25 cellular contexts compared by ENCODE assay signal in genomic region chr15:92418864-92419263, GRCh38. TPM values are rescaled to one million over a fixed set of nuclear protein-coding genes. Genes with fewer than 3 reads are reported as not detected.
A peak's percentile ranks its signal among the peaks of the same experiment; 100 is the strongest.
DNase-seq lines count a peak whose midpoint lies in the region; ATAC-seq and TF ChIP-seq lines count a peak whose summit lies in the region.
"Had no signal": no experiment of that assay in that cellular context is flagged by ENCODE, and none has a peak within 500 bp of the region (broad histone marks: within the 10 kb centered on the region; RNA-seq: fewer than 3 reads in every experiment).

No MANE protein-coding gene starts in this region.

- no peak for TF ChIP-seq POLR2A in HCT116 (IDR thresholded peaks at IDR 0.05; ENCODE audit: borderline replicate concordance, extremely low read depth, insufficient read depth, insufficient read length)

- H2AFZ ChIP-seq in HCT116 (ENCODE audit: low read depth, low read length, poor library complexity, severe bottlenecking) (no peak overlapping the region), neural cell (ENCODE audit: low read depth, low read length) (no peak overlapping the region)
- H2AFZ ChIP-seq: PC-9 had no signal

- H3K9me2 ChIP-seq in HCT116 (ENCODE audit: insufficient read depth) (no peaks in the 10 kb centered on the region), neural cell (ENCODE audit: insufficient read depth, low read length) (no peaks in the 10 kb centered on the region)

- H3K9me3 ChIP-seq in A673 (ENCODE audit: low read depth, low read length, poor library complexity, severe bottlenecking): no peaks in the 10 kb centered on the region
- H3K9me3 ChIP-seq in HCT116 (ENCODE audit: control insufficient read depth in 1 of 2, insufficient read depth in 1 of 2, low read depth in 1 of 2, low read length in 2 of 2): no peaks in the 10 kb centered on the region
- H3K9me3 ChIP-seq in endodermal cell (ENCODE audit: control insufficient read depth, low read length): no peaks in the 10 kb centered on the region
- no peaks in the 10 kb centered on the region for H3K9me3 ChIP-seq in neural cell (ENCODE audit: low read length)
- H3K9me3 ChIP-seq: HAP-1, SJCRH30 had no signal

- H3F3A ChIP-seq in neural cell (ENCODE audit: insufficient read depth, low read length, poor library complexity, severe bottlenecking): no peaks in the 10 kb centered on the region

- H4K20me1 ChIP-seq in HCT116 (ENCODE audit: insufficient read depth) (no peaks in the 10 kb centered on the region), neural cell (ENCODE audit: insufficient read depth) (no peaks in the 10 kb centered on the region)

- H3K9ac ChIP-seq in HCT116 (ENCODE audit: low read length): no peak overlapping the region
- H3K9ac ChIP-seq in endodermal cell (ENCODE audit: extremely low read depth, low read length, poor library complexity, severe bottlenecking): no peak overlapping the region
- no peak overlapping the region for H3K9ac ChIP-seq in neural cell (ENCODE audit: low read length)
- H3K9ac ChIP-seq: KMS-11 had no signal

- DNase-seq in A673 (ENCODE audit: low spot score) (peak; percentile 14), HCT116 (ENCODE audit: low read depth, low spot score) (no peak), endodermal cell (peak; percentile 59), amygdala (lab: John Stamatoyannopoulos, UW) (no peak), MCF 10A (ENCODE audit: unreplicated experiment) (no peak)
- DNase-seq: 8988T, Calu3, DMS79 treated with DMSO at 0.1 percent for 48 hours, IMR-90, NCI-H1048, NCI-H1417 treated with DMSO at 0.1 percent for 48 hours, NCI-H1694 treated with DMSO at 0.1 percent for 48 hours, NCI-H2081 treated with DMSO at 0.1 percent for 48 hours, NCI-H2171 treated with DMSO at 0.1 percent for 48 hours, NCI-H524 treated with DMSO at 0.1 percent for 48 hours, NCI-H774, PC-9, SJCRH30 had no signal

- H3K79me2 ChIP-seq in HCT116 (ENCODE audit: insufficient read depth, low read length) (no peaks in the 10 kb centered on the region), neural cell (replicated peaks; ENCODE audit: insufficient read depth, low read length) (peaks cover 30% of the 10 kb centered on the region)

- H3K4me1 Mint-ChIP-seq in endodermal cell (peaks cover 9% of the 10 kb centered on the region), MCF 10A (ENCODE audit: insufficient read depth, unreplicated experiment) (no peaks in the 10 kb centered on the region)

- no peak for TF ChIP-seq RAD21 in HCT116 (IDR thresholded peaks at IDR 0.05; ENCODE audit: low read depth)
- no peak for TF ChIP-seq RAD21 in neural cell (conservative IDR thresholded peaks at IDR 0.05)

- H3K4me3 Mint-ChIP-seq in endodermal cell: no peak overlapping the region
- H3K4me3 Mint-ChIP-seq in MCF 10A (ENCODE audit: unreplicated experiment): no peak overlapping the region

- peak; percentile 49 for ATAC-seq in HCT116
- no peak for ATAC-seq in GM19351 (IDR thresholded peaks at IDR 0.05; ENCODE audit: unreplicated experiment)
- ATAC-seq: Right ventricle myocardium inferior, SK-N-SH treated with all-trans-retinoic acid at 6 μM for 48 hours had no signal

- H3K4me3 ChIP-seq in A673 (ENCODE audit: low read depth, low read length, poor library complexity, severe bottlenecking) (no peak overlapping the region), HCT116 (replicated peaks in 1 of 2; ENCODE audit: low read depth in 1 of 2, low read length in 2 of 2) (no peak overlapping the region), endodermal cell (ENCODE audit: low read length) (no peak overlapping the region), neural cell (ENCODE audit: low read length) (no peak overlapping the region)
- H3K4me3 ChIP-seq: HAP-1, PC-9, SJCRH30 had no signal

- no peak for TF ChIP-seq CTCF in A673 (conservative IDR thresholded peaks at IDR 0.05; ENCODE audit: low read depth, low read length)
- TF ChIP-seq CTCF in HCT116 (IDR thresholded peaks at IDR 0.05 in 2 of 3, conservative IDR thresholded peaks at IDR 0.05 in 1 of 3; ENCODE audit: borderline replicate concordance in 1 of 3, insufficient read depth in 1 of 3, low read depth in 2 of 3, low read length in 2 of 3): no peak
- peak; percentile 60 for TF ChIP-seq CTCF in endodermal cell (conservative IDR thresholded peaks at IDR 0.05)
- no peak for TF ChIP-seq CTCF in neural cell (IDR thresholded peaks at IDR 0.05; ENCODE audit: poor library complexity, severe bottlenecking)
- TF ChIP-seq CTCF in MCF 10A (IDR thresholded peaks at IDR 0.05; ENCODE audit: unreplicated experiment): no peak

- BruUV-seq in A673 (replicated peaks; lab: Mats Ljungman, UMichigan) (no TSS peak), HCT116 (replicated peaks; lab: Mats Ljungman, UMichigan) (no TSS peak), MCF 10A (replicated peaks; lab: Mats Ljungman, UMichigan) (no TSS peak)

- no peak overlapping the region for H3K27ac ChIP-seq in A673 (ENCODE audit: low read depth, low read length, poor library complexity, severe bottlenecking)
- H3K27ac ChIP-seq in HCT116 (ENCODE audit: low read depth, low read length): no peak overlapping the region
- no peak overlapping the region for H3K27ac ChIP-seq in endodermal cell (ENCODE audit: low read depth, low read length)
- H3K27ac ChIP-seq in neural cell (ENCODE audit: low read length): no peak overlapping the region
- H3K27ac ChIP-seq: KMS-11, PC-9, SJCRH30 had no signal

- H3K4me1 ChIP-seq in A673 (ENCODE audit: insufficient read depth, low read length, poor library complexity, severe bottlenecking): no peaks in the 10 kb centered on the region
- H3K4me1 ChIP-seq in HCT116 (ENCODE audit: control insufficient read depth in 1 of 2, insufficient read depth in 2 of 2, low read length in 2 of 2): no peaks in the 10 kb centered on the region
- H3K4me1 ChIP-seq in endodermal cell (ENCODE audit: control insufficient read depth, insufficient read depth, low read length): peaks cover under 1% of the 10 kb centered on the region
- H3K4me1 ChIP-seq: SJCRH30 had no signal

- RAD21 ChIA-PET in HCT116 (lab: Charles Lee; ENCODE audit: low non-redundant PET in 1 of 2, low total read pairs in 2 of 2, uncharacterized antibody in 2 of 2, unreplicated experiment in 2 of 2): no interaction called here

- TF ChIP-seq EP300 in neural cell (conservative IDR thresholded peaks at IDR 0.05; ENCODE audit: poor library complexity, severe bottlenecking): no peak

- H3K27ac Mint-ChIP-seq in endodermal cell (no peak overlapping the region), MCF 10A (ENCODE audit: low read depth, unreplicated experiment) (no peak overlapping the region)

- CTCF ChIA-PET in A673 (lab: Charles Lee): no interaction called here
- CTCF ChIA-PET in HCT116 (lab: Charles Lee): no interaction called here
- CTCF ChIA-PET in MCF 10A (lab: Yijun Ruan, JAX): interaction anchor here (0.9 kb wide), 1 partner anchor 33 kb away, joined by 3 read pairs; no protein-coding TSS in a partner anchor

- WGBS in endodermal cell (ENCODE audit: insufficient coverage in 1 of 2, insufficient read length in 1 of 2), 2 experiments: 92 to 95% methylated on average over 4 to 7 of the region's 7 CpGs

- intact Hi-C loops in A673 (cut with micrococcal nuclease; ENCODE audit: unreplicated experiment) (no loop called here), HCT116 (cut with micrococcal nuclease) (no loop called here), MCF 10A (cut with micrococcal nuclease) (no loop called here)

- H3K9me3 Mint-ChIP-seq in endodermal cell: peaks cover 2% of the 10 kb centered on the region
- H3K9me3 Mint-ChIP-seq in MCF 10A (ENCODE audit: unreplicated experiment): no peaks in the 10 kb centered on the region

- peaks cover 8% of the 10 kb centered on the region for H3K36me3 Mint-ChIP-seq in endodermal cell (ENCODE audit: low read depth)
- H3K36me3 Mint-ChIP-seq in MCF 10A (ENCODE audit: insufficient read depth, unreplicated experiment): no peaks in the 10 kb centered on the region

- H3K36me3 ChIP-seq in A673 (ENCODE audit: insufficient read depth, low read length, poor library complexity, severe bottlenecking) (no peaks in the 10 kb centered on the region), HCT116 (ENCODE audit: control insufficient read depth in 1 of 2, insufficient read depth in 2 of 2, low read length in 2 of 2) (no peaks in the 10 kb centered on the region), endodermal cell (ENCODE audit: control insufficient read depth, insufficient read depth, low read length) (peaks cover 29% of the 10 kb centered on the region), neural cell (ENCODE audit: insufficient read depth, low read length) (peaks cover 14% of the 10 kb centered on the region)
- H3K36me3 ChIP-seq: HAP-1, SJCRH30 had no signal

- H3K27me3 Mint-ChIP-seq in endodermal cell (ENCODE audit: insufficient read depth): peaks cover 4% of the 10 kb centered on the region
- peaks cover 35% of the 10 kb centered on the region for H3K27me3 Mint-ChIP-seq in MCF 10A (ENCODE audit: insufficient read depth, unreplicated experiment)

- no peaks in the 10 kb centered on the region for H3K27me3 ChIP-seq in A673 (replicated peaks; ENCODE audit: insufficient read depth, low read depth, low read length, poor library complexity)
- H3K27me3 ChIP-seq in HCT116 (ENCODE audit: insufficient read depth, low read length): peaks cover 22% of the 10 kb centered on the region; the same call in 1 of the 2 replicates
- no peaks in the 10 kb centered on the region for H3K27me3 ChIP-seq in endodermal cell (ENCODE audit: control insufficient read depth, insufficient read depth, low read length, poor library complexity, severe bottlenecking)
- no peaks in the 10 kb centered on the region for H3K27me3 ChIP-seq in neural cell (ENCODE audit: insufficient read depth, low read depth, low read length)
- H3K27me3 ChIP-seq: SJCRH30 had no signal

- H3K4me2 ChIP-seq in HCT116 (ENCODE audit: low read length): no peak overlapping the region
- H3K4me2 ChIP-seq in neural cell (ENCODE audit: low read length): no peak overlapping the region
- H3K4me2 ChIP-seq: KMS-11, PC-9 had no signal

- POLR2A ChIA-PET in A673 (lab: Charles Lee; ENCODE audit: low non-redundant PET) (no interaction called here), HCT116 (lab: Charles Lee) (no interaction called here), MCF 10A (lab: Yijun Ruan, JAX) (no interaction called here)

TF ChIP-seq in HCT116, 20 proteins besides CTCF, POLR2A, EP300 and RAD21 (continues in another document):
- TF ChIP-seq POLR2AphosphoS5 (IDR thresholded peaks at IDR 0.05; ENCODE audit: low read depth, low read length) (no peak), CBX3 (IDR thresholded peaks at IDR 0.05; ENCODE audit: low read depth) (no peak), EGR1 (IDR thresholded peaks at IDR 0.05; ENCODE audit: low read depth) (no peak)

TF ChIP-seq in neural cell, 6 proteins besides CTCF, POLR2A, EP300 and RAD21:
- TF ChIP-seq SMC3 (conservative IDR thresholded peaks at IDR 0.05; ENCODE audit: poor library complexity): no peak
- TF ChIP-seq POLR2AphosphoS5 (IDR thresholded peaks at IDR 0.05): peak; percentile 6

RNA-seq across cellular contexts. Expression of gene ST8SIA2, which starts 25.2 kb away (rescaled TPM):
- total RNA-seq in A673 (2021) (0.42 and 0.43 TPM in 2 replicates), HCT116 (2021; ENCODE audit: unreplicated experiment) (not detected), endodermal cell (1 to 10 TPM; 8.1 to 8.9 TPM), MCF 10A (2022) (not detected in 2 replicates)
- not detected in 2 replicates for polyA plus RNA-seq in HCT116 (2012)
- polyA plus RNA-seq in endodermal cell (2013, experiment 1 of 2): 26.1 TPM
- polyA plus RNA-seq in endodermal cell (2013, experiment 2 of 2): 23.9 TPM
- polyA plus RNA-seq in neural cell: 24.0 and 38.9 TPM in 2 replicates
- polyA minus RNA-seq in neural cell: 139 and 160 TPM in 2 replicates
- total RNA-seq: Calu3, IMR-90, PC-9 had no signal
- polyA plus RNA-seq: BJ, IMR-90 had no signal

Comparison
In these comparisons a context has a peak if more than half of its experiments do, and no peak if none do; other contexts are left out.
1. DNase-seq: peak in A673 (single experiment) and endodermal cell (single experiment); none in HCT116 (single experiment), amygdala (0 of 56) and MCF 10A (single experiment).